In the genomic region with DNA sequence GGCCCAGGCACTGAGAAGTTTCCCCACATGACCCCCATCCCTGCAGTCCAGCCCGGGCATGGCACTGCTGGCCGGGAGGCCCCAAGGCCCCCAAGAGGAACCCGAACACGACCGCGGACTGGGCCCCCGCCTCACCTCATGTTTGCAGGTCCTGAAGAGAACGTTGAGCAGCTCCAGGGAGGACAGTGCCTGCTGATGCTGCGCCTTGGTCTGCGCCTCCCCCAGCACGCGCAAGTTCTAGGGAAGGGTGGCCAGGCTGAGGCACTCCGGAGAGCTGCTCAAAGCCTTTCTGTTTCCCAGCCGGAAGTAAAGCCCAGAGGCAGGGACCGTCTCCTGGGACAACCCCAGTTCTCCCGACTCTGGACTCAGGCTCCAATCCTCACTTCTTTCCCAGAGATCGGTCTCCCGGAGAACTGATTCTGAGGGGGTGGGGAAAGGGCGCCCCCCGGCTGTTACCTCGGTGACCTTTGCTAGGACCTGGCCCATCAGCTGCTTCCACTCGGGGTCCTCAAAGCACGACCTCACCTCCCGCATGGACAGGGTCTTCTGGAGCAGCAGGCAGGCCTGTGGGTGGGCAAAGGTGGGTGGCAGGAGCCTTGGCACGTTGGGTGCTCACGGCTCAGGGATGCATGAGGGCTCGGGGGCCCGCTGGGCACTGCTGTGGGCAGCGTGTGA, we compare ENCODE assay signal across 21 cellular contexts. TPM values are rescaled to one million over a fixed set of nuclear protein-coding genes. Genes with fewer than 3 reads are reported as not detected.
DNase-seq lines count a peak whose midpoint lies in the region; ATAC-seq and TF ChIP-seq lines count a peak whose summit lies in the region.
"Had no signal": no experiment of that assay in that cellular context is flagged by ENCODE, and none has a peak within 500 bp of the region (broad histone marks: within the 10 kb centered on the region; RNA-seq: fewer than 3 reads in every experiment).

No MANE protein-coding gene starts in this region.

- no peak overlapping the region for H3K27ac Mint-ChIP-seq in natural killer cell

- peak overlapping the region in 9 of 10 donors; percentile 12 to 83 (median 71) for H3K27ac ChIP-seq in heart right ventricle
- H3K27ac ChIP-seq in esophagus muscularis mucosa (replicated peaks in 1 of 4), result peak overlapping the region; percentile 0 to 74 (median 30)
- H3K27ac ChIP-seq in osteoblast (ENCODE audit: low read depth, low read length), result no peak overlapping the region

- no peaks in the 10 kb centered on the region for H3K79me2 ChIP-seq in osteoblast (ENCODE audit: insufficient read depth, low read length)

- TF ChIP-seq CTCF in heart right ventricle (IDR thresholded peaks at IDR 0.05) (peak in 4 of 9 donors; percentile 17 to 41 (median 24)), esophagus muscularis mucosa (IDR thresholded peaks at IDR 0.05) (no peak), osteoblast (IDR thresholded peaks at IDR 0.05; ENCODE audit: extremely low read depth, low read depth, low read length) (no peak), natural killer cell (IDR thresholded peaks at IDR 0.05) (no peak)

- H3K9me3 ChIP-seq in heart right ventricle, result no peaks in the 10 kb centered on the region
- H3K9me3 ChIP-seq in esophagus muscularis mucosa, result no peaks in the 10 kb centered on the region
- no peaks in the 10 kb centered on the region for H3K9me3 ChIP-seq in osteoblast (ENCODE audit: low read depth, low read length)

- DNase-seq in heart right ventricle (peak in 1 of 2 donors; percentile 27), cardiac septum (ENCODE audit: low spot score) (no peak), esophagus muscularis mucosa (ENCODE audit: extremely low spot score) (no peak), osteoblast (ENCODE audit: insufficient read length, low spot score, missing footprints) (peak; percentile 85), SIG-M5 (lab: John Stamatoyannopoulos, UW) (no peak), natural killer cell (no peak), UCSD-AML1 (lab: John Stamatoyannopoulos, UW; ENCODE audit: unreplicated experiment) (no peak)
- DNase-seq: activated CD4-positive, CD25-positive, alpha-beta regulatory T cell; activated gamma-delta T cell treated with Interleukin-2 at 50 U/mL for 16 hours; effector memory CD8-positive, alpha-beta T cell; GF-D8; GOT3; KBM-7; NCI-H146; PC-3; stimulated activated CD8-positive, alpha-beta memory T cell treated with anti-CD3 and anti-CD28 coated beads, Interleukin-4, amount 100 ng/mL, for 48 hours; SW 1271 had no signal

- no peak for TF ChIP-seq POLR2A in esophagus muscularis mucosa (IDR thresholded peaks at IDR 0.05; ENCODE audit: low read depth)

- intact Hi-C loops in heart right ventricle (cut with DNase I), result loop anchor here in 4 of 10 donors (2.0 to 10.0 kb wide), 4 partner anchors 34 to 121 kb away; no protein-coding TSS in a partner anchor
- intact Hi-C loops in cardiac septum (cut with DNase I), result loop anchor here (5.0 kb wide), 1 partner anchor 119 kb away; no protein-coding TSS in a partner anchor
- intact Hi-C loops in esophagus muscularis mucosa (cut with DNase I), result no loop called here
- intact Hi-C loops in natural killer cell (cut with micrococcal nuclease), result no loop called here

- no peaks in the 10 kb centered on the region for H3K36me3 Mint-ChIP-seq in natural killer cell

- H3K4me1 Mint-ChIP-seq in natural killer cell, result peaks cover 0 to 5% of the 10 kb centered on the region in 2 donors

- no peak overlapping the region for H3K4me2 ChIP-seq in osteoblast (ENCODE audit: insufficient read depth, low read length)

- no peak overlapping the region for H3K4me3 Mint-ChIP-seq in natural killer cell
- H3K4me3 Mint-ChIP-seq: effector memory CD8-positive, alpha-beta T cell had no signal

- H3K4me1 ChIP-seq in heart right ventricle, result peaks cover 19 to 57% (median 41%) of the 10 kb centered on the region in 9 donors
- peaks cover 45 to 58% (median 49%) of the 10 kb centered on the region in 4 donors for H3K4me1 ChIP-seq in esophagus muscularis mucosa
- no peaks in the 10 kb centered on the region for H3K4me1 ChIP-seq in osteoblast (ENCODE audit: insufficient read depth, low read length)

- H3K4me3 ChIP-seq in heart right ventricle (peak overlapping the region in 2 of 10 donors; percentile 11 to 28), esophagus muscularis mucosa (peak overlapping the region in 1 of 4 donors; percentile 7), osteoblast (ENCODE audit: insufficient read depth, low read length) (no peak overlapping the region)

- H2AFZ ChIP-seq in osteoblast (ENCODE audit: low read length), result no peak overlapping the region

- WGBS in heart right ventricle, 2 donors, result 68 to 76% methylated on average over 29 of the region's 29 CpGs
- 78% methylated on average over 26 of the region's 29 CpGs for WGBS in esophagus muscularis mucosa

- H4K20me1 ChIP-seq in osteoblast (ENCODE audit: insufficient read depth, low read length), result peaks cover 8% of the 10 kb centered on the region

- H3K9me3 Mint-ChIP-seq in natural killer cell, result no peaks in the 10 kb centered on the region
- H3K9me3 Mint-ChIP-seq: effector memory CD8-positive, alpha-beta T cell had no signal

- peaks cover 0 to 88% (median 25%) of the 10 kb centered on the region in 9 donors for H3K36me3 ChIP-seq in heart right ventricle
- peaks cover 52 to 90% (median 85%) of the 10 kb centered on the region in 4 donors for H3K36me3 ChIP-seq in esophagus muscularis mucosa
- peaks cover 36% of the 10 kb centered on the region for H3K36me3 ChIP-seq in osteoblast (ENCODE audit: insufficient read depth, low read length)

- no peak for TF ChIP-seq EP300 in esophagus muscularis mucosa (IDR thresholded peaks at IDR 0.05)

- H3K27me3 ChIP-seq in heart right ventricle (no peaks in the 10 kb centered on the region), esophagus muscularis mucosa (no peaks in the 10 kb centered on the region), osteoblast (ENCODE audit: insufficient read depth, low read length) (no peaks in the 10 kb centered on the region)

- H3K27me3 Mint-ChIP-seq in natural killer cell (ENCODE audit: low read depth in 2 of 2), result no peaks in the 10 kb centered on the region
- H3K27me3 Mint-ChIP-seq: effector memory CD8-positive, alpha-beta T cell; progenitor cell of endocrine pancreas had no signal

- ATAC-seq in heart right ventricle, result peak in 5 of 8 donors; percentile 3 to 23 (median 15)
- no peak for ATAC-seq in GM19324 (IDR thresholded peaks at IDR 0.05; ENCODE audit: low FRiP score, unreplicated experiment)
- ATAC-seq in natural killer cell, result no peak
- ATAC-seq: effector memory CD8-positive, alpha-beta T cell; PC-3 had no signal

RNA-seq across cellular contexts. Expression of a gene that starts 13.7 kb away (rescaled TPM):
- total RNA-seq in heart right ventricle, result 10 to 100 TPM; 18.7 to 30.3 (median 21.7) TPM
- 10 to 100 TPM; 25.4 to 25.7 TPM for polyA plus RNA-seq in heart right ventricle
- 26.1 TPM for total RNA-seq in cardiac septum
- 10 to 100 TPM; 31.6 to 45.4 (median 36.1) TPM for total RNA-seq in esophagus muscularis mucosa
- 47.1 and 49.2 TPM in 2 replicates for total RNA-seq in osteoblast
- total RNA-seq in natural killer cell, result 10 to 100 TPM; 50.5 to 58.1 (median 52.7) TPM

RNA-seq across cellular contexts. Expression of a gene that starts 18.9 kb away (rescaled TPM):
- total RNA-seq in heart right ventricle (under 1 TPM in 4 of 10 donors, not detected in 6; 0.08 to 0.19 (median 0.12) TPM), cardiac septum (not detected), esophagus muscularis mucosa (not detected), osteoblast (not detected in 2 replicates), natural killer cell (not detected)
- polyA plus RNA-seq in heart right ventricle, result under 1 TPM; 0.03 to 0.15 TPM
- total RNA-seq: NCI-H460, PC-3, progenitor cell of endocrine pancreas had no signal
- polyA plus RNA-seq: AG04450 had no signal

RNA-seq across cellular contexts. Expression of a gene that starts 42.8 kb away (rescaled TPM):
- total RNA-seq in heart right ventricle, result 10 to 100 TPM in 4 of 10 donors, 1 to 10 TPM in 6; 4.5 to 19.9 (median 8.9) TPM
- polyA plus RNA-seq in heart right ventricle, result 10 to 100 TPM; 22.0 to 27.7 TPM
- total RNA-seq in cardiac septum, result 10.3 TPM
- 10 to 100 TPM in 3 of 4 donors, 1 to 10 TPM in 1; 10.0 to 19.9 (median 18.8) TPM for total RNA-seq in esophagus muscularis mucosa
- under 0.01 TPM in 2 replicates for total RNA-seq in osteoblast
- total RNA-seq in natural killer cell, result under 1 TPM; 0.28 to 0.93 (median 0.43) TPM
- polyA plus RNA-seq: AG04450 had no signal

RNA-seq across cellular contexts. Expression of a gene that starts 42.9 kb away (rescaled TPM):
- total RNA-seq in heart right ventricle, result 10 to 100 TPM in 9 of 10 donors, 1 to 10 TPM in 1; 7.8 to 84.1 (median 23.4) TPM
- polyA plus RNA-seq in heart right ventricle, result 10 to 100 TPM in 1 of 2 donors, 1 to 10 TPM in 1; 2.7 to 11.8 TPM
- total RNA-seq in cardiac septum, result 8.1 TPM
- total RNA-seq in esophagus muscularis mucosa, result 1 to 10 TPM; 3.0 to 7.2 (median 4.7) TPM
- not detected in 2 replicates for total RNA-seq in osteoblast
- not detected for total RNA-seq in natural killer cell
- total RNA-seq: PC-3 had no signal

Comparison
In these comparisons a context has a peak if more than half of its experiments do, and no peak if none do; other contexts are left out.
1. ATAC-seq: peak in heart right ventricle (5 of 8); none in GM19324 (single experiment) and natural killer cell (0 of 3).